14 cellular contexts compared by ENCODE assay signal in genomic region chr19:2661615-2662014, GRCh38. TPM values are rescaled to one million over a fixed set of nuclear protein-coding genes. Genes with fewer than 3 reads are reported as not detected.
DNase-seq lines count a peak whose midpoint lies in the region; ATAC-seq, FAIRE-seq and TF ChIP-seq lines count a peak whose summit lies in the region.
"Had no signal": no experiment of that assay in that cellular context is flagged by ENCODE, and none has a peak within 500 bp of the region (broad histone marks: within the 10 kb centered on the region; RNA-seq: fewer than 3 reads in every experiment).

No MANE protein-coding gene starts in this region.

- no peaks in the 10 kb centered on the region for H3K79me2 ChIP-seq in smooth muscle cell (ENCODE audit: low read depth)

- WGBS in smooth muscle cell (ENCODE audit: low lambda C conversion rate) = 84% methylated on average over 4 of the region's 4 CpGs

- H4K20me1 ChIP-seq in smooth muscle cell (ENCODE audit: low read depth) = no peaks in the 10 kb centered on the region

- DNase-seq in Caco-2 (peak; percentile 62), H54 (ENCODE audit: insufficient read length, low spot score) (peak; percentile 58), OCI-M1 (lab: John Stamatoyannopoulos, UW) (peak; percentile 14), foreskin melanocyte (peak; percentile 13), NCI-H2227 treated with DMSO at 0.1 percent for 48 hours (lab: John Stamatoyannopoulos, UW) (no peak), smooth muscle cell (lab: John Stamatoyannopoulos, UW; ENCODE audit: unreplicated experiment) (no peak)
- no peak for DNase-seq in activated effector memory CD4-positive, alpha-beta T cell treated with Interleukin-2 at 50 U/mL for 16 hours
- DNase-seq: activated naive CD4-positive, alpha-beta T cell; DMS153; NCI-H1417 had no signal

- no peaks in the 10 kb centered on the region for H3K9me3 ChIP-seq in Caco-2
- H3K9me3 ChIP-seq in smooth muscle cell (replicated peaks; ENCODE audit: low read depth) = no peaks in the 10 kb centered on the region

- H3K36me3 Mint-ChIP-seq in Caco-2 (ENCODE audit: insufficient read depth, unreplicated experiment) = no peaks in the 10 kb centered on the region
- H3K36me3 Mint-ChIP-seq: mesothelial cell of epicardium had no signal

- no peaks in the 10 kb centered on the region for H3K9me3 Mint-ChIP-seq in Caco-2 (ENCODE audit: unreplicated experiment)
- H3K9me3 Mint-ChIP-seq: mesothelial cell of epicardium; stimulated activated naive CD8-positive, alpha-beta T cell treated with anti-CD3 and anti-CD28 coated beads, Interleukin-15, Interleukin-2, amounts not matched to agents 100 ng/mL and 50 ng/mL, for 24 hours had no signal

- no peak for FAIRE-seq in H54 (lab: Jason Lieb, UNC)
- FAIRE-seq: TTC549 had no signal

- H3K27me3 ChIP-seq in Caco-2 (replicated peaks; ENCODE audit: control insufficient read depth, insufficient read depth, low read length) (no peaks in the 10 kb centered on the region), smooth muscle cell (ENCODE audit: low read depth) (no peaks in the 10 kb centered on the region)

- no peak for TF ChIP-seq POLR2A in H54 (IDR thresholded peaks at IDR 0.05; ENCODE audit: low read depth, low read length)

- H3K36me3 ChIP-seq in Caco-2 (ENCODE audit: control insufficient read depth, insufficient read depth, low read length) = no peaks in the 10 kb centered on the region
- H3K36me3 ChIP-seq in smooth muscle cell (ENCODE audit: low read depth) = no peaks in the 10 kb centered on the region

- no TSS peak for BruUV-seq in Caco-2 (replicated peaks; lab: Mats Ljungman, UMichigan)

- TF ChIP-seq CTCF in Caco-2 (IDR thresholded peaks at IDR 0.05; ENCODE audit: insufficient read depth in 1 of 2, low read depth in 1 of 2, low read length in 1 of 2, severe bottlenecking in 1 of 2, unreplicated experiment in 1 of 2) (peak; percentile 53 to 82), smooth muscle cell (IDR thresholded peaks at IDR 0.05; ENCODE audit: borderline replicate concordance, insufficient read depth, poor library complexity, severe bottlenecking) (no peak)

- intact Hi-C loops in Caco-2 (cut with micrococcal nuclease; ENCODE audit: unreplicated experiment) = no loop called here

- no peaks in the 10 kb centered on the region for H3F3A ChIP-seq in smooth muscle cell (ENCODE audit: low read depth)

- H3K4me1 Mint-ChIP-seq in Caco-2 (ENCODE audit: low read depth, unreplicated experiment) = no peaks in the 10 kb centered on the region
- H3K4me1 Mint-ChIP-seq: mesothelial cell of epicardium had no signal

- POLR2A ChIA-PET in Caco-2 (lab: Charles Lee) = no interaction called here

- no peak overlapping the region for H3K27ac Mint-ChIP-seq in Caco-2 (ENCODE audit: unreplicated experiment)
- H3K27ac Mint-ChIP-seq: mesothelial cell of epicardium; stimulated activated naive CD8-positive, alpha-beta T cell treated with anti-CD3 and anti-CD28 coated beads, Interleukin-15, Interleukin-2, amounts not matched to agents 100 ng/mL and 50 ng/mL, for 24 hours had no signal

- H3K4me1 ChIP-seq in Caco-2 (no peaks in the 10 kb centered on the region), smooth muscle cell (ENCODE audit: low read depth) (no peaks in the 10 kb centered on the region)

- no peak overlapping the region for H3K4me3 Mint-ChIP-seq in Caco-2 (ENCODE audit: unreplicated experiment)
- H3K4me3 Mint-ChIP-seq: mesothelial cell of epicardium; stimulated activated naive CD8-positive, alpha-beta T cell treated with anti-CD3 and anti-CD28 coated beads, Interleukin-15, Interleukin-2, amounts not matched to agents 100 ng/mL and 50 ng/mL, for 24 hours had no signal

- H2AFZ ChIP-seq in smooth muscle cell (ENCODE audit: low read depth) = no peak overlapping the region

- no peak for ATAC-seq in esophagus mucosa

- CTCF ChIA-PET in Caco-2 (lab: Charles Lee) = interaction anchor here (0.6 to 2.6 kb wide), 11 partner anchors 13 to 1989 kb away, joined by 3 to 17 read pairs (median 5); no protein-coding TSS in a partner anchor

- H3K4me3 ChIP-seq in Caco-2 (ENCODE audit: low read depth, low read length) = no peak overlapping the region
- H3K4me3 ChIP-seq in smooth muscle cell = no peak overlapping the region

- no peaks in the 10 kb centered on the region for H3K27me3 Mint-ChIP-seq in Caco-2 (ENCODE audit: insufficient read depth, unreplicated experiment)
- H3K27me3 Mint-ChIP-seq: stimulated activated naive CD8-positive, alpha-beta T cell treated with anti-CD3 and anti-CD28 coated beads, Interleukin-15, Interleukin-2, amounts not matched to agents 100 ng/mL and 50 ng/mL, for 24 hours had no signal

- H3K4me2 ChIP-seq in smooth muscle cell = no peak overlapping the region

- H3K9ac ChIP-seq in smooth muscle cell (ENCODE audit: low read depth) = no peak overlapping the region

- H3K27ac ChIP-seq in smooth muscle cell (ENCODE audit: low read depth) = no peak overlapping the region

RNA-seq across cellular contexts. Expression of gene GNG7, which starts 40.9 kb away (rescaled TPM):
- total RNA-seq in Caco-2 (2022) (0.28 and 0.43 TPM in 2 replicates), smooth muscle cell (1.7 and 2.1 TPM in 2 replicates), esophagus mucosa (0.68 TPM)
- 2.3 and 2.6 TPM in 2 replicates for polyA plus RNA-seq in smooth muscle cell

RNA-seq across cellular contexts. Expression of gene DIRAS1, which starts 59.6 kb away (rescaled TPM):
- 2.3 TPM in 2 replicates for total RNA-seq in Caco-2 (2022)
- total RNA-seq in smooth muscle cell = 6.7 and 7.9 TPM in 2 replicates
- polyA plus RNA-seq in smooth muscle cell = 7.2 and 11.3 TPM in 2 replicates
- 1.00 TPM for total RNA-seq in esophagus mucosa

Comparison
In these comparisons a context has a peak if more than half of its experiments do, and no peak if none do; other contexts are left out.
1. DNase-seq: peak in Caco-2 (2 of 2), H54 (single experiment), OCI-M1 (single experiment) and foreskin melanocyte (single experiment); none in NCI-H2227 treated with DMSO at 0.1 percent for 48 hours (single experiment), activated effector memory CD4-positive, alpha-beta T cell treated with Interleukin-2 at 50 U/mL for 16 hours (single experiment) and smooth muscle cell (single experiment).